22 cellular contexts compared by ENCODE assay signal in the genomic region with DNA sequence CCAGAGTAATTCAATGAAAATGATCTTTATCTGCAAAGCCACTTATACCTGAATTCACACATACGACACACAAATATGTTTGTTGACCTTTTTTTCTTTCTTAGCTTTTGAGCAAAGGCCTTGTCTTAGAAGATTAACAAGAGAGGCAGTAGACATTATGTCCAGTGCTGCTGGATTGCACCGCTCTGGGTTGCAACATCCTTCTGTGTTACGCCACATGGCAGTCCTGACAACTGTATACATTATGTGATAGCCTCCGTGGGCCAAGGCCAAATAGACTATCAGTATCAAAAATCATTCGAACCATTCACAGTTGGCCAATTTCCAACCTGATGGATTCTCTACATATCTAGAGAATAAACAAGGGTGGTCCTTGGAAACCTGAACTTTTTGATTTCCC.
"Had no signal": no experiment of that assay in that cellular context is flagged by ENCODE, and none has a peak within 500 bp of the region (broad histone marks: within the 10 kb centered on the region; RNA-seq: fewer than 3 reads in every experiment).

No MANE protein-coding gene starts in this region.

- H3K4me1 ChIP-seq: colonic mucosa, parathyroid adenoma, prostate gland, spleen, transverse colon had no signal

- ATAC-seq: left colon; sciatic nerve; stimulated activated naive B cell treated with anti-CD40 and anti-IgM and Interleukin-4, amounts not matched to agents 10 μg/mL and 1 μg/mL and 100 μg/mL, for 72 hours; stimulated activated naive CD8-positive, alpha-beta T cell treated with anti-CD3 and anti-CD28 coated beads, Interleukin-15, amount 100 ng/mL, for 72 hours had no signal

- H3K36me3 ChIP-seq: colonic mucosa, prostate gland, spleen, thoracic aorta, transverse colon had no signal

- H3K27me3 ChIP-seq: colonic mucosa, hepatocyte, spleen, transverse colon had no signal

- H3K9me3 ChIP-seq: colonic mucosa, prostate gland, spleen, thoracic aorta, transverse colon had no signal

- H3K4me3 ChIP-seq: colonic mucosa, hepatocyte, prostate gland, spleen, thoracic aorta, transverse colon had no signal

- DNase-seq: colonic mucosa; effector CD4-positive, alpha-beta T cell; endodermal cell; erythroblast; foreskin melanocyte; head of caudate nucleus; kidney; left colon; mesendoderm; naive B cell; spleen; stimulated activated CD4-positive, alpha-beta T cell treated with anti-CD3 and anti-CD28 coated beads, Interleukin-15, amount 100 ng/mL, for 24 hours; stimulated activated CD4-positive, alpha-beta T cell treated with anti-CD3 and anti-CD28 coated beads, Interleukin-2, amount 100 ng/mL, for 24 hours; stimulated activated CD4-positive, alpha-beta T cell treated with anti-CD3 and anti-CD28 coated beads, Interleukin-4, amount 100 ng/mL, for 4 hours; stimulated activated naive B cell treated with anti-CD40 and anti-IgM and Interleukin-4, amounts not matched to agents 10 μg/mL and 1 μg/mL and 100 μg/mL, for 72 hours; stimulated activated naive CD8-positive, alpha-beta T cell treated with anti-CD3 and anti-CD28 coated beads, Interleukin-15, amount 100 ng/mL, for 72 hours; transverse colon had no signal

- H3K27ac ChIP-seq: colonic mucosa, hepatocyte, parathyroid adenoma, prostate gland, spleen, thoracic aorta, transverse colon had no signal
